ENCODE assay signal across 24 cellular contexts in genomic region chr16:83117810-83118209, GRCh38.
"Had no signal": no experiment of that assay in that cellular context is flagged by ENCODE, and none has a peak within 500 bp of the region (broad histone marks: within the 10 kb centered on the region; RNA-seq: fewer than 3 reads in every experiment).

No MANE protein-coding gene starts in this region.

- H3K4me1 ChIP-seq: adrenal gland, breast epithelium, Peyer's patch had no signal

- H3K4me3 ChIP-seq: adrenal gland, breast epithelium, Peyer's patch had no signal

- H3K4me3 Mint-ChIP-seq: activated CD4-positive, alpha-beta memory T cell treated with anti-CD3 and anti-CD28 coated beads for 36 hours; activated naive CD8-positive, alpha-beta T cell treated with anti-CD3 and anti-CD28 coated beads, Interleukin-2, amount 10 ng/mL, durations not matched to agents 7 days and 5 days; activated T-cell treated with anti-CD3 and anti-CD28 coated beads, Interleukin-2, amount 50 U/mL, for 72 hours; T-helper 1 cell treated with Interleukin-12 subunit alpha and Interleukin-12 subunit beta and Interleukin-4 antibody, amounts not matched to agents 30 μg/mL and 1 μg/mL, for 36 hours; WTC11 had no signal

- H3K4me1 Mint-ChIP-seq: activated naive CD8-positive, alpha-beta T cell treated with anti-CD3 and anti-CD28 coated beads, Interleukin-2, amount 10 ng/mL, durations not matched to agents 7 days and 5 days had no signal

- H3K27me3 ChIP-seq: adrenal gland, breast epithelium, Peyer's patch had no signal

- H3K27ac Mint-ChIP-seq: activated CD4-positive, alpha-beta memory T cell treated with anti-CD3 and anti-CD28 coated beads for 36 hours; activated naive CD8-positive, alpha-beta T cell treated with anti-CD3 and anti-CD28 coated beads, Interleukin-2, amount 10 ng/mL, durations not matched to agents 7 days and 5 days; activated T-cell treated with anti-CD3 and anti-CD28 coated beads, Interleukin-2, amount 50 U/mL, for 72 hours; activated T-helper 2 cell treated with anti-CD3 and anti-CD28 coated beads, Interferon-gamma antibody, Interleukin-2, Interleukin-4, amounts not matched to agents 10 μg/mL and 5 μg/mL and 100 μg/mL, durations not matched to agents 14 hours and 24 hours and 36 hours; T-helper 1 cell treated with Interleukin-12 subunit alpha and Interleukin-12 subunit beta and Interleukin-4 antibody, amounts not matched to agents 30 μg/mL and 1 μg/mL, for 36 hours; WTC11 had no signal

- H3K36me3 ChIP-seq: adrenal gland, breast epithelium, Peyer's patch had no signal

- H3K27me3 Mint-ChIP-seq: activated CD4-positive, alpha-beta memory T cell treated with anti-CD3 and anti-CD28 coated beads for 36 hours had no signal

- H3K36me3 Mint-ChIP-seq: activated CD4-positive, alpha-beta memory T cell treated with anti-CD3 and anti-CD28 coated beads for 36 hours; activated naive CD8-positive, alpha-beta T cell treated with anti-CD3 and anti-CD28 coated beads, Interleukin-2, amount 10 ng/mL, durations not matched to agents 7 days and 5 days; WTC11 had no signal

- H3K9me3 ChIP-seq: adrenal gland, breast epithelium, Peyer's patch had no signal

- H3K27ac ChIP-seq: adrenal gland, breast epithelium, KMS-11, Peyer's patch had no signal

- DNase-seq: activated CD4-positive, alpha-beta memory T cell treated with anti-CD3 and anti-CD28 coated beads for 36 hours; activated CD4-positive, alpha-beta T cell treated with anti-CD3 and anti-CD28 coated beads for 48 hours; activated CD4-positive, CD25-positive, alpha-beta regulatory T cell treated with anti-CD3 and anti-CD28 coated beads, Interleukin-2, amount 50 U/mL, for 72 hours; activated naive CD4-positive, alpha-beta T cell treated with anti-CD3 and anti-CD28 coated beads, Interleukin-2, amount 50 U/mL, for 16 hours; activated naive CD8-positive, alpha-beta T cell treated with anti-CD3 and anti-CD28 coated beads, Interleukin-2, amount 10 ng/mL, durations not matched to agents 7 days and 5 days; activated T-cell treated with anti-CD3 and anti-CD28 coated beads, Interleukin-2, amount 50 U/mL, for 72 hours; adrenal gland; caudate nucleus; NCI-H1092 treated with DMSO at 0.1 percent for 48 hours; NCI-H1417 treated with DMSO at 0.1 percent for 48 hours; NCI-H1694; NCI-H2029; NCI-H2107; NCI-H2171 treated with DMSO at 0.1 percent for 48 hours; NCI-H345; NCI-H510A treated with DMSO at 0.1 percent for 48 hours; NCI-H69; Peyer's patch; SHP77 treated with DMSO at 0.1 percent for 48 hours had no signal

- H3K9me3 Mint-ChIP-seq: activated CD4-positive, alpha-beta memory T cell treated with anti-CD3 and anti-CD28 coated beads for 36 hours; activated T-cell treated with anti-CD3 and anti-CD28 coated beads, Interleukin-2, amount 50 U/mL, for 72 hours; activated T-helper 2 cell treated with anti-CD3 and anti-CD28 coated beads, Interferon-gamma antibody, Interleukin-2, Interleukin-4, amounts not matched to agents 10 μg/mL and 5 μg/mL and 100 μg/mL, durations not matched to agents 14 hours and 24 hours and 36 hours; T-helper 1 cell treated with Interleukin-12 subunit alpha and Interleukin-12 subunit beta and Interleukin-4 antibody, amounts not matched to agents 30 μg/mL and 1 μg/mL, for 36 hours; WTC11 had no signal
